In the genomic region with DNA sequence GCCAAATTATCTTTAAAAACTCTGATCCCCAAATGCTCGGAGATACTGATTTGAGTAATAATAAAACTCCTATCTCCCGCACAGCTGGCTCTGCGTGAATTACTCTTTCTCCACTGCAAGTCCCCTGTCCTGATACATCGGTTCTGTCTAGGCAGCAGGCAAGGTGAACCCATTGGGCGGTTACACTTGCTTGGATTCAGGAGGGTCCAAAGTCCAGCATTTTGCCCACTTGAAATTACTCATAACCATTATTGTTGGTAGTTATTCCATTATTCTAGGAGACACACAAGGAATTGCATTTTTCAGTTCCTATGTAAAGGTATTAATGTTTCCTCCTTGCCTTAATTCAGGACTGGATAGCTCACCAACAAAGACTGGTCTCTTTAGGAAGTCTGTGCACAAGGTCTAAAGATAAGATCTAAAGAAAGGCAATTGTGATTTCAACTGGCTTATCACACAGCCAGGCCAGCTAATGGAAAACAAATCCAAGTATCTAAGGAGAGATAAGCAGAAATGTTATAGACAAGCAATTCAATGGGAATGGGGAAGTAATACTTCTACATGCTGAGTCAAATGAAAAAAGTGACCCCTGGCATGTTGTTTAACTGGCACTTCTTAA, we compare ENCODE assay signal across 1 cellular context.
A peak's percentile ranks its signal among the peaks of the same experiment; 100 is the strongest.
TF ChIP-seq lines count a peak whose summit lies in the region.

No MANE protein-coding gene starts in this region.

TF ChIP-seq in HEK293, 187 proteins besides CTCF, POLR2A, EP300 and RAD21 (continued from another document):
- TF ChIP-seq REST (tag by site-specific recombination; IDR thresholded peaks at IDR 0.05) (peak; percentile 60; the same call in 1 of the 2 replicates), HOXC10 (CRISPR knock-in tag; IDR thresholded peaks at IDR 0.05) (no peak), TCF7L2 (IDR thresholded peaks at IDR 0.05; ENCODE audit: borderline replicate concordance, low read depth, low read length) (peak; percentile 47; the same call in 1 of the 2 replicates), EGR2 (tag by site-specific recombination; IDR thresholded peaks at IDR 0.05; ENCODE audit: low read depth) (no peak), SP7 (tag by site-specific recombination; IDR thresholded peaks at IDR 0.05) (no peak), TRIM28 (IDR thresholded peaks at IDR 0.05; ENCODE audit: borderline replicate concordance, low read length) (peak; percentile 63; the same call in 1 of the 2 replicates), ZNF776 (tag by site-specific recombination; IDR thresholded peaks at IDR 0.05; ENCODE audit: borderline replicate concordance) (no peak)
- TF ChIP-seq, protein P1, sequence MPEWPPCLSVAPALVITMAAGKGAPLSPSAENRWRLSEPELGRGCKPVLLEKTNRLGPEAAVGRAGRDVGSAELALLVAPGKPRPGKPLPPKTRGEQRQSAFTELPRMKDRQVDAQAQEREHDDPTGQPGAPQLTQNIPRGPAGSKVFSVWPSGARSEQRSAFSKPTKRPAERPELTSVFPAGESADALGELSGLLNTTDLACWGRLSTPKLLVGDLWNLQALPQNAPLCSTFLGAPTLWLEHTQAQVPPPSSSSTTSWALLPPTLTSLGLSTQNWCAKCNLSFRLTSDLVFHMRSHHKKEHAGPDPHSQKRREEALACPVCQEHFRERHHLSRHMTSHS (tag by site-specific recombination; IDR thresholded peaks at IDR 0.05), result no peak
